ENCODE assay signal across 7 cellular contexts in genomic region chr9:41279437-41279836, GRCh38.
A peak's percentile ranks its signal among the peaks of the same experiment; 100 is the strongest.
DNase-seq lines count a peak whose midpoint lies in the region; ATAC-seq and TF ChIP-seq lines count a peak whose summit lies in the region.
"Not testable (repeated sequence)": the region's sequence is repeated elsewhere in the genome, so short reads cannot be mapped to it uniquely, and the experiment has no call there.

No MANE protein-coding gene starts in this region.

- H3K4me1 ChIP-seq in BE2C, lower lobe of right lung, spleen, upper lobe of left lung: not testable (repeated sequence)

- not testable (repeated sequence) for H3K4me3 ChIP-seq in BE2C (ENCODE audit: low read depth, low read length); lower lobe of right lung; spleen; upper lobe of left lung

- ATAC-seq in Right ventricle myocardium inferior, result peak; percentile 28
- ATAC-seq in left ventricle myocardium superior, result not testable (repeated sequence)
- peak; percentile 43 to 47 for ATAC-seq in lower lobe of right lung
- ATAC-seq in omental fat pad (ENCODE audit: low FRiP score), result peak; percentile 57
- ATAC-seq in upper lobe of left lung (ENCODE audit: low FRiP score in 2 of 2), result peak; percentile 47 to 80

- not testable (repeated sequence) for H3K9me3 ChIP-seq in BE2C, lower lobe of right lung, spleen, upper lobe of left lung

- intact Hi-C loops in Right ventricle myocardium inferior (cut with DNase I); left ventricle myocardium superior (cut with micrococcal nuclease); lower lobe of right lung (cut with DNase I); spleen (cut with DNase I; ENCODE audit: low total_unique reads): not testable (repeated sequence)

- TF ChIP-seq CTCF in BE2C (IDR thresholded peaks at IDR 0.05; ENCODE audit: low read depth, low read length); lower lobe of right lung (IDR thresholded peaks at IDR 0.05); omental fat pad (IDR thresholded peaks at IDR 0.05); spleen (IDR thresholded peaks at IDR 0.05 in 8 of 11, conservative IDR thresholded peaks at IDR 0.05 in 3 of 11); upper lobe of left lung (IDR thresholded peaks at IDR 0.05): not testable (repeated sequence)

- WGBS in spleen, 5 donors, result 81 to 96% (median 83%) methylated on average over 4 to 11 of the region's 13 CpGs; no CpG with 5 or more reads in 1 of the 5 donors
- 84 to 100% methylated on average over 2 to 9 of the region's 13 CpGs for WGBS in upper lobe of left lung, 2 donors

- TF ChIP-seq EP300 in upper lobe of left lung (IDR thresholded peaks at IDR 0.05), result not testable (repeated sequence)

- H3K27me3 ChIP-seq in BE2C; lower lobe of right lung (ENCODE audit: low read depth); spleen (replicated peaks in 1 of 7); upper lobe of left lung: not testable (repeated sequence)

- not testable (repeated sequence) for H3K27ac ChIP-seq in lower lobe of right lung, spleen, upper lobe of left lung

- DNase-seq in BE2C (peak; percentile 1), Right ventricle myocardium inferior (ENCODE audit: missing footprints) (peak; percentile 40), left ventricle myocardium superior (peak; percentile 21), spleen (peak; percentile 49), upper lobe of left lung (peak in 1 of 2 donors; percentile 12)
- not testable (repeated sequence) for DNase-seq in lower lobe of right lung; omental fat pad (ENCODE audit: low spot score)

- not testable (repeated sequence) for TF ChIP-seq POLR2A in spleen (IDR thresholded peaks at IDR 0.05); upper lobe of left lung (IDR thresholded peaks at IDR 0.05)

- H3K36me3 ChIP-seq in BE2C, lower lobe of right lung, spleen, upper lobe of left lung: not testable (repeated sequence)
